ENCODE assay signal across 9 cellular contexts in the genomic region with DNA sequence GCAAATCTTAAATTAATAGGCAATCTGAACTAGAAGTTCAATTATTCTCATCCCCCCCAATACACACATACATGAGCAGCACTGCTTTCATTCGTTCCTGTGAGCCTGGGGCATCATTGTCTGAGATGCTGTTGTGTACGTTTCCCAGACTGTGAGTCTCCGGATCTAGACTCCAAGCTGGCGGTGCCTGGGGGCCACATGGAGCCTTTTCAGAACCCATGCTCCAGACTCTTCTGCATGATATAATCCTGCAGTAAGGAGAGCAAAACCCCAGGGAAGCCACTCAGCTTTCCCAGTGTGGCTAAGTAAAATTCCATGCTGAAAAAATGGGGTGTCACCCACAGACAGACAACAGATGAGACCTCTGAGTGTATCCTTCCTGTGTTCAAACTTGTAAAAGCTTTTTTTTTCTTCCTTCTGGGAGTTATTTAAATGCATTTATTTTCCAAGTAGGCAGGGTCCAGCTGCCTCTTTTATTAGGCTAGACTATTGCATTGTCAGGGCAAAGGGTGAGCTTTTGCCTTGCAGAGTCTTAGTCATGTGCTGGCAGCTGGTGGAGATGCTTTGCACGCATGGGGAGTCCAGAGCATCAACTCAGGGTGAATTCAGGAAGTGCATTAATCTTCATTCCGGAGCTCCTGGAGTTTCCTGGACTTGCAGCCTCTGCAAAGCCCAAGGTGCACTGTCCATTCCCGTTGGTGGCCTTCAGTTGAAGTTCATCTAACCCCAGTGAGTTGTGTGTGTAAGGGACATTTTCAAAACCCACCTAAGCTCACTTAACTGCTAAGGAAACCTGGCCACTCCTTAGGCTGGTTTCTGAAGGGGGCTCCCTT.
DNase-seq lines count a peak whose midpoint lies in the region; ATAC-seq and TF ChIP-seq lines count a peak whose summit lies in the region.
"Had no signal": no experiment of that assay in that cellular context is flagged by ENCODE, and none has a peak within 500 bp of the region (broad histone marks: within the 10 kb centered on the region; RNA-seq: fewer than 3 reads in every experiment).

No MANE protein-coding gene starts in this region.

- intact Hi-C loops in CD4-positive, alpha-beta T cell (cut with DNase I, micrococcal nuclease), result no loop called here

- H3K36me3 ChIP-seq in adipocyte (ENCODE audit: control insufficient read depth, insufficient read depth, low read length, severe bottlenecking) (no peaks in the 10 kb centered on the region), neuronal stem cell (replicated peaks in 1 of 2; ENCODE audit: control insufficient read depth in 2 of 2, insufficient read depth in 2 of 2, low read length in 2 of 2) (no peaks in the 10 kb centered on the region)

- H3K79me1 ChIP-seq in neuronal stem cell (ENCODE audit: low read depth, low read length), result no peaks in the 10 kb centered on the region

- no peak overlapping the region for H4K8ac ChIP-seq in neuronal stem cell (ENCODE audit: low read depth, low read length)

- H2BK12ac ChIP-seq in neuronal stem cell (ENCODE audit: low read length), result no peak overlapping the region

- H3K4me3 ChIP-seq in adipocyte (ENCODE audit: low read length) (peak overlapping the region; percentile 38), neuronal stem cell (ENCODE audit: low read length in 2 of 2) (no peak overlapping the region)

- no peak overlapping the region for H3K4me3 Mint-ChIP-seq in CD4-positive, alpha-beta T cell
- H3K4me3 Mint-ChIP-seq in activated CD8-positive, alpha-beta T cell treated with anti-CD3 and anti-CD28 coated beads, Interleukin-2, amount 10 ng/mL, durations not matched to agents 7 days and 5 days, result no peak overlapping the region
- H3K4me3 Mint-ChIP-seq in activated naive CD4-positive, alpha-beta T cell treated with anti-CD3 and anti-CD28 coated beads, Interleukin-2, amount 10 ng/mL, durations not matched to agents 7 days and 5 days, result no peak overlapping the region

- no peak overlapping the region for H3K4ac ChIP-seq in neuronal stem cell (ENCODE audit: low read length)

- H3K9ac ChIP-seq in adipocyte (ENCODE audit: low read length), result no peak overlapping the region
- no peak overlapping the region for H3K9ac ChIP-seq in neuronal stem cell (ENCODE audit: low read depth, low read length, poor library complexity)

- H3K27me3 ChIP-seq in adipocyte (replicated peaks; ENCODE audit: control insufficient read depth, insufficient read depth, low read length) (no peaks in the 10 kb centered on the region), neuronal stem cell (ENCODE audit: control insufficient read depth in 3 of 3, insufficient read depth in 3 of 3, low read depth in 1 of 3, low read length in 3 of 3) (no peaks in the 10 kb centered on the region)
- H3K27me3 ChIP-seq in CD4-positive, alpha-beta T cell (ENCODE audit: control insufficient read depth, insufficient read depth, low read length), result no peaks in the 10 kb centered on the region

- H3K36me3 Mint-ChIP-seq in CD4-positive, alpha-beta T cell (ENCODE audit: low read depth), result no peaks in the 10 kb centered on the region
- no peaks in the 10 kb centered on the region for H3K36me3 Mint-ChIP-seq in activated CD8-positive, alpha-beta T cell treated with anti-CD3 and anti-CD28 coated beads, Interleukin-2, amount 10 ng/mL, durations not matched to agents 7 days and 5 days (ENCODE audit: low read depth)
- H3K36me3 Mint-ChIP-seq in activated naive CD4-positive, alpha-beta T cell treated with anti-CD3 and anti-CD28 coated beads, Interleukin-2, amount 10 ng/mL, durations not matched to agents 7 days and 5 days, result no peaks in the 10 kb centered on the region
- H3K36me3 Mint-ChIP-seq: activated naive CD4-positive, alpha-beta T cell treated with anti-CD3 and anti-CD28 coated beads, Interleukin-2, amount 50 U/mL, for 72 hours had no signal

- H2BK15ac ChIP-seq in neuronal stem cell (ENCODE audit: low read length), result no peak overlapping the region

- H3K23ac ChIP-seq in neuronal stem cell (ENCODE audit: low read depth, low read length, poor library complexity), result no peak overlapping the region

- H2BK120ac ChIP-seq in neuronal stem cell (ENCODE audit: low read depth, low read length), result no peak overlapping the region

- no peaks in the 10 kb centered on the region for H3K27me3 Mint-ChIP-seq in CD4-positive, alpha-beta T cell
- H3K27me3 Mint-ChIP-seq in activated CD8-positive, alpha-beta T cell treated with anti-CD3 and anti-CD28 coated beads, Interleukin-2, amount 10 ng/mL, durations not matched to agents 7 days and 5 days (ENCODE audit: low read depth), result peaks cover 2% of the 10 kb centered on the region
- peaks cover 15% of the 10 kb centered on the region for H3K27me3 Mint-ChIP-seq in activated naive CD4-positive, alpha-beta T cell treated with anti-CD3 and anti-CD28 coated beads, Interleukin-2, amount 10 ng/mL, durations not matched to agents 7 days and 5 days

- TF ChIP-seq CTCF in CD4-positive, alpha-beta T cell (IDR thresholded peaks at IDR 0.05), result no peak

- peak overlapping the region; percentile 25 for H2AFZ ChIP-seq in neuronal stem cell (ENCODE audit: low read length)

- H4K91ac ChIP-seq in neuronal stem cell (ENCODE audit: low read depth, low read length, poor library complexity), result no peak overlapping the region

- H3K18ac ChIP-seq in neuronal stem cell (ENCODE audit: low read length), result no peak overlapping the region

- CTCF ChIA-PET in CD4-positive, alpha-beta T cell (lab: Charles Lee), result interaction anchor here (1.1 kb wide), 1 partner anchor 18 kb away, joined by 3 read pairs; no protein-coding TSS in a partner anchor
- CTCF ChIA-PET in activated CD8-positive, alpha-beta T cell treated with anti-CD3 and anti-CD28 coated beads, Interleukin-2, amount 10 ng/mL, durations not matched to agents 7 days and 5 days (lab: Charles Lee), result interaction anchor here (1.0 to 2.7 kb wide), 5 partner anchors 9 to 199 kb away, joined by 3 to 12 read pairs (median 4); no protein-coding TSS in a partner anchor
- CTCF ChIA-PET in activated naive CD4-positive, alpha-beta T cell treated with anti-CD3 and anti-CD28 coated beads, Interleukin-2, amount 10 ng/mL, durations not matched to agents 7 days and 5 days (lab: Charles Lee), result interaction anchor here (1.1 to 1.7 kb wide), 2 partner anchors 9 to 114 kb away, joined by 4 to 8 read pairs; no protein-coding TSS in a partner anchor

- ATAC-seq in GM18517 (IDR thresholded peaks at IDR 0.05; ENCODE audit: unreplicated experiment) (peak; percentile 47), HG02973 (IDR thresholded peaks at IDR 0.05; ENCODE audit: unreplicated experiment) (peak; percentile 39)
- ATAC-seq in CD4-positive, alpha-beta T cell (ENCODE audit: poor library complexity), result no peak
- ATAC-seq in activated CD8-positive, alpha-beta T cell treated with anti-CD3 and anti-CD28 coated beads, Interleukin-2, amount 10 ng/mL, durations not matched to agents 7 days and 5 days, result no peak
- ATAC-seq: activated naive CD4-positive, alpha-beta T cell treated with anti-CD3 and anti-CD28 coated beads, Interleukin-2, amount 50 U/mL, for 72 hours had no signal

- POLR2A ChIA-PET in CD4-positive, alpha-beta T cell (lab: Charles Lee), result no interaction called here
- POLR2A ChIA-PET in activated CD8-positive, alpha-beta T cell treated with anti-CD3 and anti-CD28 coated beads, Interleukin-2, amount 10 ng/mL, durations not matched to agents 7 days and 5 days (lab: Charles Lee), result interaction anchor here (0.8 to 1.4 kb wide), 2 partner anchors 197 to 237 kb away, joined by 4 to 5 read pairs; a partner anchor contains a TSS

- H3K4me1 Mint-ChIP-seq in CD4-positive, alpha-beta T cell (ENCODE audit: low read depth), result no peaks in the 10 kb centered on the region
- H3K4me1 Mint-ChIP-seq in activated CD8-positive, alpha-beta T cell treated with anti-CD3 and anti-CD28 coated beads, Interleukin-2, amount 10 ng/mL, durations not matched to agents 7 days and 5 days (ENCODE audit: low read depth), result peaks cover 33% of the 10 kb centered on the region
- H3K4me1 Mint-ChIP-seq in activated naive CD4-positive, alpha-beta T cell treated with anti-CD3 and anti-CD28 coated beads, Interleukin-2, amount 10 ng/mL, durations not matched to agents 7 days and 5 days, result peaks cover 10% of the 10 kb centered on the region

- H3K14ac ChIP-seq in neuronal stem cell (ENCODE audit: low read length), result no peak overlapping the region

- H3K9me3 ChIP-seq in adipocyte (ENCODE audit: control insufficient read depth, low read length) (no peaks in the 10 kb centered on the region), neuronal stem cell (replicated peaks in 1 of 2; ENCODE audit: control insufficient read depth in 2 of 2, insufficient read depth in 1 of 2, low read depth in 1 of 2, low read length in 2 of 2) (no peaks in the 10 kb centered on the region)
- no peaks in the 10 kb centered on the region for H3K9me3 ChIP-seq in CD4-positive, alpha-beta T cell (ENCODE audit: control insufficient read depth, low read length)

- no peak overlapping the region for H2BK5ac ChIP-seq in neuronal stem cell (ENCODE audit: low read length)

- no peak overlapping the region for H2AK5ac ChIP-seq in neuronal stem cell (ENCODE audit: low read depth, low read length)

- H3K4me2 ChIP-seq in neuronal stem cell (ENCODE audit: insufficient read depth, low read length, poor library complexity, severe bottlenecking), result no peak overlapping the region

- WGBS in neuronal stem cell (ENCODE audit: extremely low coverage in 2 of 2, insufficient read length in 2 of 2, insufficient replicate concordance in 1 of 2), 2 donors, result no CpG with 5 or more reads among the region's 7 CpGs

- no peak overlapping the region for H3K27ac ChIP-seq in neuronal stem cell (replicated peaks; ENCODE audit: low read length)
- H3K27ac ChIP-seq in CD4-positive, alpha-beta T cell (ENCODE audit: low read depth, low read length), result no peak overlapping the region

- H3K4me1 ChIP-seq in adipocyte (ENCODE audit: control insufficient read depth, insufficient read depth, low read length) (peaks cover 17% of the 10 kb centered on the region), neuronal stem cell (ENCODE audit: control insufficient read depth in 2 of 2, insufficient read depth in 1 of 2, low read depth in 1 of 2, low read length in 2 of 2) (peaks cover 1 to 6% of the 10 kb centered on the region in 2 donors)

- DNase-seq in adipocyte (ENCODE audit: low read depth), result peak; percentile 24
- no peak for DNase-seq in neuronal stem cell (ENCODE audit: low spot score)
- DNase-seq in NCI-H69 (lab: John Stamatoyannopoulos, UW), result no peak
- DNase-seq in CD4-positive, alpha-beta T cell, result no peak
- DNase-seq in activated CD8-positive, alpha-beta T cell treated with anti-CD3 and anti-CD28 coated beads, Interleukin-2, amount 10 ng/mL, durations not matched to agents 7 days and 5 days, result no peak
- no peak for DNase-seq in activated naive CD4-positive, alpha-beta T cell treated with anti-CD3 and anti-CD28 coated beads, Interleukin-2, amount 10 ng/mL, durations not matched to agents 7 days and 5 days

- no peak overlapping the region for H3K27ac Mint-ChIP-seq in CD4-positive, alpha-beta T cell
- H3K27ac Mint-ChIP-seq in activated CD8-positive, alpha-beta T cell treated with anti-CD3 and anti-CD28 coated beads, Interleukin-2, amount 10 ng/mL, durations not matched to agents 7 days and 5 days, result no peak overlapping the region
- no peak overlapping the region for H3K27ac Mint-ChIP-seq in activated naive CD4-positive, alpha-beta T cell treated with anti-CD3 and anti-CD28 coated beads, Interleukin-2, amount 10 ng/mL, durations not matched to agents 7 days and 5 days
- H3K27ac Mint-ChIP-seq: activated naive CD4-positive, alpha-beta T cell treated with anti-CD3 and anti-CD28 coated beads, Interleukin-2, amount 50 U/mL, for 72 hours had no signal

- no peaks in the 10 kb centered on the region for H3K9me3 Mint-ChIP-seq in CD4-positive, alpha-beta T cell
- H3K9me3 Mint-ChIP-seq in activated CD8-positive, alpha-beta T cell treated with anti-CD3 and anti-CD28 coated beads, Interleukin-2, amount 10 ng/mL, durations not matched to agents 7 days and 5 days (ENCODE audit: insufficient read depth), result no peaks in the 10 kb centered on the region
- H3K9me3 Mint-ChIP-seq in activated naive CD4-positive, alpha-beta T cell treated with anti-CD3 and anti-CD28 coated beads, Interleukin-2, amount 10 ng/mL, durations not matched to agents 7 days and 5 days, result no peaks in the 10 kb centered on the region

Comparison
In these comparisons a context has a peak if more than half of its experiments do, and no peak if none do; other contexts are left out.
1. ATAC-seq: peak in GM18517 (single experiment) and HG02973 (single experiment); none in CD4-positive, alpha-beta T cell (single experiment) and activated CD8-positive, alpha-beta T cell treated with anti-CD3 and anti-CD28 coated beads, Interleukin-2, amount 10 ng/mL, durations not matched to agents 7 days and 5 days (single experiment).